8 cellular contexts compared by ENCODE assay signal in genomic region chr11:62680825-62681240, GRCh38. TPM values are rescaled to one million over a fixed set of nuclear protein-coding genes. Genes with fewer than 3 reads are reported as not detected.
DNase-seq lines count a peak whose midpoint lies in the region; ATAC-seq, FAIRE-seq and TF ChIP-seq lines count a peak whose summit lies in the region.

No MANE protein-coding gene starts in this region.

- H3K4me3 Mint-ChIP-seq in endothelial cell (ENCODE audit: unreplicated experiment), result no peak overlapping the region
- peak overlapping the region; percentile 67 for H3K4me3 Mint-ChIP-seq in natural killer cell

- H3K27ac Mint-ChIP-seq in endothelial cell (ENCODE audit: unreplicated experiment), result no peak overlapping the region
- H3K27ac Mint-ChIP-seq in natural killer cell, result peak overlapping the region; percentile 73 to 95

- H3K4me3 ChIP-seq in H7 (ENCODE audit: insufficient read depth, low read depth, low read length), result no peak overlapping the region

- TF ChIP-seq CTCF in endothelial cell (IDR thresholded peaks at IDR 0.05; ENCODE audit: unreplicated experiment) (peak; percentile 43), natural killer cell (IDR thresholded peaks at IDR 0.05) (peak; percentile 18)

- H3K4me1 Mint-ChIP-seq in endothelial cell (ENCODE audit: unreplicated experiment) (peaks cover 8% of the 10 kb centered on the region), natural killer cell (peaks cover 26 to 31% of the 10 kb centered on the region in 2 donors)

- DNase-seq in Daoy (ENCODE audit: low read depth) (peak; percentile 64), H7 (peak; percentile 62), NCI-H1694 treated with DMSO at 0.1 percent for 48 hours (lab: John Stamatoyannopoulos, UW) (peak; percentile 67), endothelial cell (ENCODE audit: low spot score) (peak; percentile 37), natural killer cell (no peak)
- no peak for DNase-seq in effector CD4-positive, alpha-beta T cell

- intact Hi-C loops in natural killer cell (cut with micrococcal nuclease), result loop anchor here (1.0 kb wide), 1 partner anchor 13 kb away; no protein-coding TSS in a partner anchor

- H3K36me3 Mint-ChIP-seq in endothelial cell (ENCODE audit: low read depth, unreplicated experiment) (peaks cover 19% of the 10 kb centered on the region), natural killer cell (peaks cover 6% of the 10 kb centered on the region)

- no peaks in the 10 kb centered on the region for H3K27me3 ChIP-seq in H7 (ENCODE audit: control insufficient read depth, insufficient read depth, low read length)

- ATAC-seq in natural killer cell (peak; percentile 27 to 50 (median 30)), GM21526 (IDR thresholded peaks at IDR 0.05; ENCODE audit: low FRiP score, unreplicated experiment) (no peak)

- H3K36me3 ChIP-seq in H7 (replicated peaks; ENCODE audit: control insufficient read depth, insufficient read depth, low read length), result peaks cover 15% of the 10 kb centered on the region

- no peaks in the 10 kb centered on the region for H3K9me3 Mint-ChIP-seq in endothelial cell (ENCODE audit: unreplicated experiment)
- no peaks in the 10 kb centered on the region for H3K9me3 Mint-ChIP-seq in natural killer cell

- peaks cover 4% of the 10 kb centered on the region for H3K27me3 Mint-ChIP-seq in endothelial cell (ENCODE audit: unreplicated experiment)
- H3K27me3 Mint-ChIP-seq in natural killer cell (ENCODE audit: low read depth in 2 of 2), result no peaks in the 10 kb centered on the region

- peak; percentile 22 for FAIRE-seq in TTC549 (lab: Jason Lieb, UNC)

RNA-seq across cellular contexts. Expression of gene UBXN1, which starts 2.0 kb away (rescaled TPM):
- total RNA-seq in Daoy (2014; rRNA removed; shearing (Covaris generic)), result 132 and 157 TPM in 2 replicates
- 79.2 and 81.2 TPM in 2 replicates for total RNA-seq in H7 (2014; rRNA removed; shearing (Covaris generic))
- total RNA-seq in endothelial cell (ENCODE audit: unreplicated experiment), result 137 TPM
- 100 to 1,000 TPM; 179 to 238 (median 238) TPM for total RNA-seq in natural killer cell

RNA-seq across cellular contexts. Expression of gene LRRN4CL, which starts 8.5 kb away (rescaled TPM):
- 0.98 TPM in 1 of 2 replicates, not detected in the other for total RNA-seq in Daoy (2014; rRNA removed; shearing (Covaris generic))
- total RNA-seq in H7 (2014; rRNA removed; shearing (Covaris generic)), result 0.14 and 0.30 TPM in 2 replicates
- total RNA-seq in endothelial cell (ENCODE audit: unreplicated experiment) (0.44 TPM), natural killer cell (not detected)

RNA-seq across cellular contexts. Expression of gene LBHD1, which starts 8.8 kb away (rescaled TPM):
- total RNA-seq in Daoy (2014; rRNA removed; shearing (Covaris generic)), result 4.9 and 6.0 TPM in 2 replicates
- total RNA-seq in H7 (2014; rRNA removed; shearing (Covaris generic)), result 2.7 and 4.5 TPM in 2 replicates
- total RNA-seq in endothelial cell (ENCODE audit: unreplicated experiment), result 11.2 TPM
- total RNA-seq in natural killer cell, result 10 to 100 TPM; 17.4 to 29.1 (median 20.4) TPM

RNA-seq across cellular contexts. Expression of gene UQCC3, which starts 9.4 kb away (rescaled TPM):
- total RNA-seq in Daoy (2014; rRNA removed; shearing (Covaris generic)), result 7.7 and 17.7 TPM in 2 replicates
- 19.0 and 22.4 TPM in 2 replicates for total RNA-seq in H7 (2014; rRNA removed; shearing (Covaris generic))
- total RNA-seq in endothelial cell (ENCODE audit: unreplicated experiment), result 4.7 TPM
- 1 to 10 TPM; 3.9 to 5.2 (median 4.0) TPM for total RNA-seq in natural killer cell

RNA-seq across cellular contexts. Expression of gene CSKMT, which starts 15.7 kb away (rescaled TPM):
- 3.2 and 14.3 TPM in 2 replicates for total RNA-seq in Daoy (2014; rRNA removed; shearing (Covaris generic))
- total RNA-seq in H7 (2014; rRNA removed; shearing (Covaris generic)), result 24.7 and 38.1 TPM in 2 replicates
- total RNA-seq in endothelial cell (ENCODE audit: unreplicated experiment) (8.7 TPM), natural killer cell (10 to 100 TPM; 12.0 to 21.5 (median 13.7) TPM)

Comparison
In these comparisons a context has a peak if more than half of its experiments do, and no peak if none do; other contexts are left out.
1. DNase-seq: peak in Daoy (single experiment), H7 (single experiment), NCI-H1694 treated with DMSO at 0.1 percent for 48 hours (single experiment) and endothelial cell (single experiment); none in natural killer cell (single experiment) and effector CD4-positive, alpha-beta T cell (single experiment).